22 cellular contexts compared by ENCODE assay signal in the genomic region with DNA sequence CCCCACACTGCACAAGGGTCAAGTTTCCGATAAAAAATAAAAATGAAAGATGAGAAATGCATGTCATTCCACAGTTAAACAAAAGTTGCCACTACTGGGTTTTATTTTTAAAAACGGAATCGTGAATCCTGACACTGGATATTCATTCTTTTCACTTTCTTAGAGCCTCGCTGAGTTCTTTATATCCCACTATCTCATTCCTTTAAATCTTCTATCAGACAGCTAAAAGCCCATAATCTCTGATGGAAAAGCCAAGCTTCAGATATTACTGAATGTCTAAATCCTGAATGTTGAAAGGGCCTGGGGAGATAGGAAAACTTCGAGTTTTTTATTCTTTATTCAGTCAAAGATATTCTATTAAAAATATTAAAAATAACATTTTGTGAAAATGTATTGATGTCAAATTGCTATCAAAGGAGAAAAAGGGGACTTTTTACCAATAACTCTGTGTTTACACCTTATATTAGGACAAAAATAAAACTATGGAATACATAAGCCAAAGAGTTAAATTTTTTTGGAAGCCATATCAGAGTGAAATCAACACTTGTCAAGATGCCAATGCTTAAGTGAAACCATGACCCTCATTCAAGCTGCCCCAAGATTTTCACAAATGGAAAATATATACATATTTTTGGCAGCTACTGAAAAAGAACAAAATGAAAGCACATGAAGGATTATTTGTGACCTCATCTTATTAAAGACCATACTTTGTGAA.
"Had no signal": no experiment of that assay in that cellular context is flagged by ENCODE, and none has a peak within 500 bp of the region (broad histone marks: within the 10 kb centered on the region; RNA-seq: fewer than 3 reads in every experiment).

No MANE protein-coding gene starts in this region.

- DNase-seq: activated CD4-positive, alpha-beta memory T cell treated with anti-CD3 and anti-CD28 coated beads for 36 hours; activated CD4-positive, alpha-beta T cell treated with anti-CD3 and anti-CD28 coated beads for 36 hours; activated naive CD8-positive, alpha-beta T cell treated with anti-CD3 and anti-CD28 coated beads for 36 hours; central memory CD4-positive, alpha-beta T cell; endodermal cell; hypothalamus; stimulated activated CD4-positive, alpha-beta T cell treated with anti-CD3 and anti-CD28 coated beads, Interleukin-15, amount 100 ng/mL, for 24 hours; stimulated activated CD4-positive, alpha-beta T cell treated with anti-CD3 and anti-CD28 coated beads, Interleukin-4, amount 100 ng/mL, for 1 hour; stimulated activated naive CD8-positive, alpha-beta T cell treated with anti-CD3 and anti-CD28 coated beads, Interleukin-15, amount 100 ng/mL, for 72 hours had no signal

- H3K4me3 ChIP-seq: lung, right atrium auricular region, skin epidermis had no signal

- H3K36me3 Mint-ChIP-seq: brain, WTC11 had no signal

- H3K27me3 ChIP-seq: right atrium auricular region had no signal

- H3K27me3 Mint-ChIP-seq: activated CD4-positive, alpha-beta memory T cell treated with anti-CD3 and anti-CD28 coated beads for 36 hours; activated CD4-positive, alpha-beta T cell treated with anti-CD3 and anti-CD28 coated beads for 36 hours; activated naive CD8-positive, alpha-beta T cell treated with anti-CD3 and anti-CD28 coated beads for 36 hours; brain; stimulated activated naive CD8-positive, alpha-beta T cell treated with anti-CD3 and anti-CD28 coated beads, Interleukin-15, amount 100 ng/mL, for 72 hours; type B pancreatic cell had no signal

- FAIRE-seq: colon, keratinocyte, TTC549 had no signal

- H3K9me3 Mint-ChIP-seq: activated CD4-positive, alpha-beta memory T cell treated with anti-CD3 and anti-CD28 coated beads for 36 hours; activated naive CD8-positive, alpha-beta T cell treated with anti-CD3 and anti-CD28 coated beads for 36 hours; brain; endodermal cell; neural crest cell; stimulated activated naive CD8-positive, alpha-beta T cell treated with anti-CD3 and anti-CD28 coated beads, Interleukin-15, amount 100 ng/mL, for 72 hours; T-helper 2 cell treated with Interferon-gamma antibody and Interleukin-4, amounts not matched to agents 5 μg/mL and 100 μg/mL, for 36 hours; type B pancreatic cell; WTC11 had no signal

- H3K27ac ChIP-seq: epithelial cell of prostate, right atrium auricular region, skin epidermis had no signal

- H3K4me3 Mint-ChIP-seq: activated CD4-positive, alpha-beta memory T cell treated with anti-CD3 and anti-CD28 coated beads for 36 hours; activated CD4-positive, alpha-beta T cell treated with anti-CD3 and anti-CD28 coated beads for 36 hours; activated naive CD8-positive, alpha-beta T cell treated with anti-CD3 and anti-CD28 coated beads for 36 hours; endodermal cell; neural crest cell; stimulated activated naive CD8-positive, alpha-beta T cell treated with anti-CD3 and anti-CD28 coated beads, Interleukin-15, amount 100 ng/mL, for 72 hours; T-helper 2 cell treated with Interferon-gamma antibody and Interleukin-4, amounts not matched to agents 5 μg/mL and 100 μg/mL, for 36 hours; type B pancreatic cell; WTC11 had no signal

- H3K27ac Mint-ChIP-seq: activated CD4-positive, alpha-beta memory T cell treated with anti-CD3 and anti-CD28 coated beads for 36 hours; activated CD4-positive, alpha-beta T cell treated with anti-CD3 and anti-CD28 coated beads for 36 hours; activated naive CD8-positive, alpha-beta T cell treated with anti-CD3 and anti-CD28 coated beads for 36 hours; endodermal cell; progenitor cell of endocrine pancreas; stimulated activated naive CD8-positive, alpha-beta T cell treated with anti-CD3 and anti-CD28 coated beads, Interleukin-15, amount 100 ng/mL, for 72 hours; T-helper 2 cell treated with Interferon-gamma antibody and Interleukin-4, amounts not matched to agents 5 μg/mL and 100 μg/mL, for 36 hours; type B pancreatic cell; WTC11 had no signal
